24 cellular contexts compared by ENCODE assay signal in genomic region chr3:89586256-89586655, GRCh38.
DNase-seq lines count a peak whose midpoint lies in the region; ATAC-seq and TF ChIP-seq lines count a peak whose summit lies in the region.
"Had no signal": no experiment of that assay in that cellular context is flagged by ENCODE, and none has a peak within 500 bp of the region (broad histone marks: within the 10 kb centered on the region; RNA-seq: fewer than 3 reads in every experiment).

No MANE protein-coding gene starts in this region.

- no peaks in the 10 kb centered on the region for H3K4me1 Mint-ChIP-seq in Caco-2 (ENCODE audit: low read depth, unreplicated experiment)
- H3K4me1 Mint-ChIP-seq in HFFc6 (ENCODE audit: low read depth) = no peaks in the 10 kb centered on the region
- H3K4me1 Mint-ChIP-seq: CD4-positive, alpha-beta memory T cell had no signal

- DNase-seq in COLO829 (ENCODE audit: low spot score) (peak; percentile 79), PC-3 (peak; percentile 70), foreskin melanocyte (peak; percentile 74), substantia nigra (lab: John Stamatoyannopoulos, UW) (no peak), Caco-2 (no peak), HFFc6 (no peak), SIG-M5 treated with dmso at 0.1 percent for 504 hours (lab: John Stamatoyannopoulos, UW; ENCODE audit: unreplicated experiment) (no peak)
- DNase-seq: ACHN; CD4-positive, alpha-beta memory T cell; DMS53; GDM1; GOT3; HCEC 1CT; IMR-90; NCI-H1105; NCI-H1694 treated with DMSO at 0.1 percent for 48 hours; NCI-H2081 treated with DMSO at 0.1 percent for 48 hours; NCI-H510A; Right ventricle myocardium superior; SW 1271; T-helper 2 cell had no signal

- no peaks in the 10 kb centered on the region for H3K27me3 ChIP-seq in PC-3 (ENCODE audit: low read length)
- no peaks in the 10 kb centered on the region for H3K27me3 ChIP-seq in Caco-2 (replicated peaks; ENCODE audit: control insufficient read depth, insufficient read depth, low read length)
- H3K27me3 ChIP-seq: BLaER1 treated with 17β-estradiol and CSF1 and Interleukin-3, amounts not matched to agents 10 nM and 100 nM had no signal

- no peaks in the 10 kb centered on the region for H3F3A ChIP-seq in PC-3 (ENCODE audit: low read length, unreplicated experiment)

- peaks cover 31% of the 10 kb centered on the region for H3K4me1 ChIP-seq in PC-3 (ENCODE audit: insufficient read depth, low read length)
- H3K4me1 ChIP-seq in Caco-2 = no peaks in the 10 kb centered on the region

- intact Hi-C loops in PC-3 (cut with micrococcal nuclease) = no loop called here
- intact Hi-C loops in Caco-2 (cut with micrococcal nuclease; ENCODE audit: unreplicated experiment) = no loop called here

- TF ChIP-seq CTCF in PC-3 (conservative IDR thresholded peaks at IDR 0.05; ENCODE audit: low read depth, low read length) = no peak
- TF ChIP-seq CTCF in Caco-2 (IDR thresholded peaks at IDR 0.05; ENCODE audit: insufficient read depth in 1 of 2, low read depth in 1 of 2, low read length in 1 of 2, severe bottlenecking in 1 of 2, unreplicated experiment in 1 of 2) = no peak
- no peak for TF ChIP-seq CTCF in HFFc6 (IDR thresholded peaks at IDR 0.05)

- no peaks in the 10 kb centered on the region for H3K36me3 ChIP-seq in PC-3 (ENCODE audit: low read depth, low read length)
- H3K36me3 ChIP-seq in Caco-2 (ENCODE audit: control insufficient read depth, insufficient read depth, low read length) = no peaks in the 10 kb centered on the region
- H3K36me3 ChIP-seq: BLaER1 treated with 17β-estradiol and CSF1 and Interleukin-3, amounts not matched to agents 10 nM and 100 nM had no signal

- H3K27ac ChIP-seq in PC-3 (ENCODE audit: low read length) (peak overlapping the region; percentile 58), substantia nigra (ENCODE audit: low read depth, low read length, poor library complexity, severe bottlenecking) (peak overlapping the region; percentile 47)
- H3K27ac ChIP-seq: BLaER1 treated with 17β-estradiol and CSF1 and Interleukin-3, amounts not matched to agents 10 nM and 100 nM; KMS-11; SK-N-MC had no signal

- H2AFZ ChIP-seq in PC-3 (ENCODE audit: low read length) = no peak overlapping the region

- H3K27me3 Mint-ChIP-seq in Caco-2 (ENCODE audit: insufficient read depth, unreplicated experiment) (no peaks in the 10 kb centered on the region), HFFc6 (ENCODE audit: insufficient read depth) (no peaks in the 10 kb centered on the region)
- H3K27me3 Mint-ChIP-seq: CD4-positive, alpha-beta memory T cell had no signal

- H3K27ac Mint-ChIP-seq in Caco-2 (ENCODE audit: unreplicated experiment) (no peak overlapping the region), HFFc6 (no peak overlapping the region)
- H3K27ac Mint-ChIP-seq: CD4-positive, alpha-beta memory T cell had no signal

- POLR2A ChIA-PET in PC-3 (lab: Charles Lee; ENCODE audit: unreplicated experiment) = no interaction called here
- POLR2A ChIA-PET in Caco-2 (lab: Charles Lee) = no interaction called here

- H3K4me3 ChIP-seq in PC-3 (ENCODE audit: low read length) (no peak overlapping the region), Caco-2 (ENCODE audit: low read depth, low read length) (no peak overlapping the region)
- H3K4me3 ChIP-seq: BLaER1 treated with 17β-estradiol and CSF1 and Interleukin-3, amounts not matched to agents 10 nM and 100 nM; SK-N-MC had no signal

- no peaks in the 10 kb centered on the region for H3K9me3 ChIP-seq in PC-3 (ENCODE audit: low read length)
- no peaks in the 10 kb centered on the region for H3K9me3 ChIP-seq in Caco-2
- H3K9me3 ChIP-seq: BLaER1 treated with 17β-estradiol and CSF1 and Interleukin-3, amounts not matched to agents 10 nM and 100 nM had no signal

- H3K9ac ChIP-seq in PC-3 (ENCODE audit: low read length) = no peak overlapping the region
- H3K9ac ChIP-seq: BLaER1 treated with 17β-estradiol and CSF1 and Interleukin-3, amounts not matched to agents 10 nM and 100 nM; KMS-11 had no signal

- H3K36me3 Mint-ChIP-seq in Caco-2 (ENCODE audit: insufficient read depth, unreplicated experiment) = no peaks in the 10 kb centered on the region
- H3K36me3 Mint-ChIP-seq in HFFc6 (ENCODE audit: low read depth) = no peaks in the 10 kb centered on the region
- H3K36me3 Mint-ChIP-seq: CD4-positive, alpha-beta memory T cell had no signal

- BruUV-seq in PC-3 (replicated peaks; lab: Mats Ljungman, UMichigan) (no TSS peak), Caco-2 (replicated peaks; lab: Mats Ljungman, UMichigan) (no TSS peak)

- H3K79me2 ChIP-seq in PC-3 (ENCODE audit: low read length) = no peaks in the 10 kb centered on the region

- peak; percentile 60; the same call in 1 of the 2 replicates for ATAC-seq in PC-3

- H3K9me2 ChIP-seq in PC-3 (replicated peaks; ENCODE audit: low read length) = no peaks in the 10 kb centered on the region

- no peaks in the 10 kb centered on the region for H4K20me1 ChIP-seq in PC-3 (ENCODE audit: low read length)
- H4K20me1 ChIP-seq: BLaER1 treated with 17β-estradiol and CSF1 and Interleukin-3, amounts not matched to agents 10 nM and 100 nM had no signal

- peak overlapping the region; percentile 1; the same call in 1 of the 2 replicates for H3K4me2 ChIP-seq in PC-3 (ENCODE audit: low read length)
- H3K4me2 ChIP-seq: BLaER1 treated with 17β-estradiol and CSF1 and Interleukin-3, amounts not matched to agents 10 nM and 100 nM; KMS-11 had no signal

- CTCF ChIA-PET in PC-3 (lab: Charles Lee) = no interaction called here
- CTCF ChIA-PET in Caco-2 (lab: Charles Lee) = no interaction called here

- H3K4me3 Mint-ChIP-seq in Caco-2 (ENCODE audit: unreplicated experiment) = no peak overlapping the region
- H3K4me3 Mint-ChIP-seq in HFFc6 = no peak overlapping the region

- no peaks in the 10 kb centered on the region for H3K9me3 Mint-ChIP-seq in Caco-2 (ENCODE audit: unreplicated experiment)
- H3K9me3 Mint-ChIP-seq in HFFc6 = peaks cover 5% of the 10 kb centered on the region; the same call in 1 of the 2 replicates

Comparison
In these comparisons a context has a peak if more than half of its experiments do, and no peak if none do; other contexts are left out.
1. DNase-seq: peak in COLO829 (single experiment), PC-3 (single experiment) and foreskin melanocyte (single experiment); none in substantia nigra (0 of 49), Caco-2 (0 of 2), HFFc6 (single experiment) and SIG-M5 treated with dmso at 0.1 percent for 504 hours (single experiment).